Comparison of ENCODE assay signal across 8 cellular contexts in the genomic region with DNA sequence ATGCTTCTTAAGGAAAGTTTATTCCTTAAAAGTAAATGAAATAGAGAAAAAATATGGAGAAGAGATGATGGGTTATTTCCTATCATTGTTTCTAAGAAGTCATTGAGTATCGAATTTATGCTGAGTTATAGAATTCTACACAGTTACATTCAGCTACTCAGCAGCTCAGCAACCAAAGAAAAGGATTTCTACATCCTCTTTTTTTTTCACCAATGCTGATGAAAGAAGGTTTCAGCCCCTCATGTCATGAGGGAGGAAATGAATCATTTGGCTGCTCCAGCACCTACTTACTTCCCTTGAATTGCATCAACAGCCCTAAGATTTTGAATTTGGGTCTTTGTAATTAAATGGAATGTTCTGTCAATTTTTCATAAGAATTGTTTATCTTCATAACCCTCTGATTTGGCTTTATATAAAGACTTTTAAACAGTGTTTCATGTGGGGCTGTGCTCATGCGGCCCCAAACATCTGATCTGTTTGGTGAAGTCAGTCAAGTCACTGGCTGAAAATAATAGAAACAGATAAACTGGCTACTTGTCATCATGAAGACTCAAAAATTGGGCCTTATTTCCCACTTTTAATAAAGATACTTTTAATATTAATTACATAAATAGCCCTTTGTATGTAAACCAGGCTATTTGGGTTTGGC. TPM values are rescaled to one million over a fixed set of nuclear protein-coding genes. Genes with fewer than 3 reads are reported as not detected.
DNase-seq lines count a peak whose midpoint lies in the region; ATAC-seq, FAIRE-seq and TF ChIP-seq lines count a peak whose summit lies in the region.

No MANE protein-coding gene starts in this region.

- peak overlapping the region; percentile 69 for H3K4me2 ChIP-seq in OCI-LY3 (ENCODE audit: low read length)

- H3K79me2 ChIP-seq in OCI-LY3 (ENCODE audit: low read length), result no peaks in the 10 kb centered on the region

- H3K36me3 ChIP-seq in OCI-LY3 (replicated peaks; ENCODE audit: low read depth, low read length) (no peaks in the 10 kb centered on the region), small intestine (ENCODE audit: control insufficient read depth in 2 of 2, insufficient read depth in 2 of 2, low read length in 2 of 2) (no peaks in the 10 kb centered on the region), prostate gland (no peaks in the 10 kb centered on the region)

- WGBS in small intestine, 3 donors, result 50 to 92% (median 68%) methylated on average over 2 of the region's 2 CpGs
- WGBS in prostate gland, result 86% methylated on average over 2 of the region's 2 CpGs

- ATAC-seq in GM18511 (IDR thresholded peaks at IDR 0.05; ENCODE audit: unreplicated experiment), result peak; percentile 81
- peak; percentile 80 for ATAC-seq in HG02642 (IDR thresholded peaks at IDR 0.05; ENCODE audit: poor library complexity, unreplicated experiment)

- DNase-seq in germinal center (ENCODE audit: low spot score), result peak; percentile 8
- DNase-seq in small intestine, result no peak
- DNase-seq in NCI-H345 treated with DMSO at 0.1 percent for 48 hours (lab: John Stamatoyannopoulos, UW; ENCODE audit: unreplicated experiment), result no peak
- no peak for DNase-seq in activated CD4-positive, alpha-beta T cell treated with anti-CD3 and anti-CD28 coated beads, Interleukin-2, amount 50 U/mL, for 4 hours
- no peak for DNase-seq in prostate gland (ENCODE audit: low spot score)

- H3K27me3 ChIP-seq in OCI-LY3 (ENCODE audit: low read depth, low read length), result no peaks in the 10 kb centered on the region
- no peaks in the 10 kb centered on the region for H3K27me3 ChIP-seq in small intestine (ENCODE audit: control insufficient read depth in 2 of 2, insufficient read depth in 2 of 2, low read length in 2 of 2)
- H3K27me3 ChIP-seq in prostate gland (replicated peaks; ENCODE audit: insufficient read depth), result no peaks in the 10 kb centered on the region

- intact Hi-C loops in prostate gland (cut with DNase I), result no loop called here

- H3K9ac ChIP-seq in OCI-LY3 (ENCODE audit: low read length), result peak overlapping the region; percentile 53

- H3K4me1 ChIP-seq in OCI-LY3 (ENCODE audit: low read length), result peaks cover 26% of the 10 kb centered on the region
- H3K4me1 ChIP-seq in small intestine (ENCODE audit: control insufficient read depth in 2 of 2, insufficient read depth in 1 of 2, low read depth in 1 of 2, low read length in 1 of 2), result no peaks in the 10 kb centered on the region
- H3K4me1 ChIP-seq in prostate gland (replicated peaks), result no peaks in the 10 kb centered on the region

- TF ChIP-seq POLR2A in prostate gland (IDR thresholded peaks at IDR 0.05), result no peak

- H3K9me3 ChIP-seq in OCI-LY3 (ENCODE audit: insufficient read depth, low read length), result no peaks in the 10 kb centered on the region
- H3K9me3 ChIP-seq in small intestine (ENCODE audit: control insufficient read depth, low read depth), result no peaks in the 10 kb centered on the region
- no peaks in the 10 kb centered on the region for H3K9me3 ChIP-seq in prostate gland

- no peaks in the 10 kb centered on the region for H4K20me1 ChIP-seq in OCI-LY3 (ENCODE audit: insufficient read depth, low read length)

- no peak for FAIRE-seq in small intestine (lab: Jason Lieb, UNC)

- no peak overlapping the region for H2AFZ ChIP-seq in OCI-LY3 (ENCODE audit: low read depth, low read length)

- TF ChIP-seq CTCF in OCI-LY3 (IDR thresholded peaks at IDR 0.05; ENCODE audit: low read depth, low read length) (no peak), prostate gland (IDR thresholded peaks at IDR 0.05) (no peak)

- H3K4me3 ChIP-seq in OCI-LY3 (ENCODE audit: low read length) (peak overlapping the region; percentile 57), small intestine (ENCODE audit: low read depth in 1 of 2, low read length in 2 of 2) (no peak overlapping the region), prostate gland (no peak overlapping the region)

- peak overlapping the region; percentile 84 for H3K27ac ChIP-seq in OCI-LY3 (ENCODE audit: low read length)
- H3K27ac ChIP-seq in small intestine (ENCODE audit: low read depth in 1 of 2, low read length in 1 of 2), result no peak overlapping the region
- no peak overlapping the region for H3K27ac ChIP-seq in prostate gland

RNA-seq across cellular contexts. Expression of a gene that starts 18.5 kb away (rescaled TPM):
- 10 to 100 TPM; 41.4 to 54.6 (median 50.5) TPM for polyA plus RNA-seq in small intestine
- total RNA-seq in prostate gland, result 10 to 100 TPM; 50.6 to 63.7 TPM
